16 cellular contexts compared by ENCODE assay signal in the genomic region with DNA sequence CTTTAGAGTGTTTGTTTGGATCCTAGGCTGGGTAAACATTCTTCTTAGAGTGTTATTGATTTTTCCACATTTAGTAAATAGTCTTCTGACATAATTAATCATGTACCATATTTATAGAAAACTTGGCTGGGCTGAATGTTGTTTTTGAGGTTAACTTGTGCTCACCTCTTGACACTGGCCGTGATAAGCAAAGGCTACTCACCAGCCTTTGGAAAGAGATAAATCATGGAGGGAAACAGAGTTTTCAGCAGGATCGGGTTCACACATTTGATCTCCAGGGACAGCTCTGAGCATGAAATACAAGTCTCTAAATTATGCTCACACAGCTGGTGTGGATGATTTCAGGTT. TPM values are rescaled to one million over a fixed set of nuclear protein-coding genes. Genes with fewer than 3 reads are reported as not detected.
DNase-seq lines count a peak whose midpoint lies in the region; ATAC-seq and TF ChIP-seq lines count a peak whose summit lies in the region.
"Had no signal": no experiment of that assay in that cellular context is flagged by ENCODE, and none has a peak within 500 bp of the region (broad histone marks: within the 10 kb centered on the region; RNA-seq: fewer than 3 reads in every experiment).

No MANE protein-coding gene starts in this region.

- DNase-seq in DMS53 (lab: John Stamatoyannopoulos, UW) (peak; percentile 39), DMS53 treated with DMSO at 0.1 percent for 48 hours (lab: John Stamatoyannopoulos, UW; ENCODE audit: unreplicated experiment) (no peak), SJCRH30 (peak; percentile 26 to 63), fibroblast of pulmonary artery (ENCODE audit: low read depth) (peak; percentile 29), sciatic nerve (ENCODE audit: low spot score) (peak; percentile 8), T-helper 17 cell (no peak), breast epithelium (ENCODE audit: low spot score in 2 of 2) (no peak)
- DNase-seq in activated CD4-positive, alpha-beta T cell treated with anti-CD3 and anti-CD28 coated beads for 48 hours = no peak
- DNase-seq: 8988T, esophagus squamous epithelium, mammary epithelial cell, stomach had no signal

- peak; percentile 37 for ATAC-seq in sciatic nerve
- no peak for ATAC-seq in T-helper 17 cell
- ATAC-seq: activated CD4-positive, CD25-positive, alpha-beta regulatory T cell treated with anti-CD3 and anti-CD28 coated beads, Interleukin-2, amount 50 U/mL, for 24 hours had no signal

- no peak overlapping the region for H3K4me3 Mint-ChIP-seq in T-helper 17 cell
- H3K4me3 Mint-ChIP-seq: CD14-positive monocyte had no signal

- H3K27ac ChIP-seq in SJCRH30 (peak overlapping the region; percentile 56), breast epithelium (no peak overlapping the region)
- H3K27ac ChIP-seq: neutrophil had no signal

- intact Hi-C loops in sciatic nerve (cut with DNase I) = no loop called here
- intact Hi-C loops in breast epithelium (cut with DNase I; ENCODE audit: low total_unique reads) = no loop called here

- H3K27ac Mint-ChIP-seq in T-helper 17 cell = no peak overlapping the region

- no peak for TF ChIP-seq POLR2A in breast epithelium (IDR thresholded peaks at IDR 0.05)

- TF ChIP-seq CTCF in fibroblast of pulmonary artery (IDR thresholded peaks at IDR 0.05; ENCODE audit: low read length, missing control alignments) (no peak), breast epithelium (IDR thresholded peaks at IDR 0.05) (no peak)

- H3K27me3 ChIP-seq in SJCRH30 = no peaks in the 10 kb centered on the region
- no peaks in the 10 kb centered on the region for H3K27me3 ChIP-seq in breast epithelium
- H3K27me3 ChIP-seq: esophagus squamous epithelium had no signal

- no peaks in the 10 kb centered on the region for H3K36me3 ChIP-seq in SJCRH30
- H3K36me3 ChIP-seq in breast epithelium = no peaks in the 10 kb centered on the region
- H3K36me3 ChIP-seq: esophagus squamous epithelium, neutrophil, stomach had no signal

- H3K4me1 Mint-ChIP-seq in T-helper 17 cell = peaks cover 7% of the 10 kb centered on the region

- H3K4me1 ChIP-seq in SJCRH30 = peaks cover 20% of the 10 kb centered on the region
- no peaks in the 10 kb centered on the region for H3K4me1 ChIP-seq in breast epithelium

- H3K36me3 Mint-ChIP-seq in T-helper 17 cell (ENCODE audit: low read depth) = no peaks in the 10 kb centered on the region
- H3K36me3 Mint-ChIP-seq: CD14-positive monocyte had no signal

- H3K4me3 ChIP-seq in SJCRH30 = peak overlapping the region; percentile 0; the same call in 1 of the 2 replicates
- no peak overlapping the region for H3K4me3 ChIP-seq in fibroblast of pulmonary artery (replicated peaks; ENCODE audit: low read depth, low read length)
- no peak overlapping the region for H3K4me3 ChIP-seq in breast epithelium
- H3K4me3 ChIP-seq: esophagus squamous epithelium, stomach had no signal

- H3K9me3 ChIP-seq in SJCRH30 (replicated peaks) = no peaks in the 10 kb centered on the region
- H3K9me3 ChIP-seq in T-helper 17 cell (ENCODE audit: control insufficient read depth, low read length, poor library complexity, severe bottlenecking) = no peaks in the 10 kb centered on the region
- H3K9me3 ChIP-seq in breast epithelium = no peaks in the 10 kb centered on the region
- H3K9me3 ChIP-seq: esophagus squamous epithelium, neutrophil, stomach had no signal

- H3K27me3 Mint-ChIP-seq in T-helper 17 cell = peaks cover 31% of the 10 kb centered on the region

RNA-seq across cellular contexts. Expression of a gene that starts 6.3 kb away (rescaled TPM):
- not detected in 2 replicates for total RNA-seq in SJCRH30 (2014; rRNA removed; shearing (Covaris generic))
- total RNA-seq in sciatic nerve (81.0 TPM), T-helper 17 cell (1 to 10 TPM; 2.1 to 6.4 TPM), breast epithelium (10 to 100 TPM; 19.2 to 64.9 (median 36.5) TPM)
- total RNA-seq: mammary epithelial cell had no signal

RNA-seq across cellular contexts. Expression of a gene that starts 42.9 kb away (rescaled TPM):
- 0.03 TPM in 1 of 2 replicates, not detected in the other for total RNA-seq in SJCRH30 (2014; rRNA removed; shearing (Covaris generic))
- total RNA-seq in sciatic nerve (25.3 TPM), T-helper 17 cell (1 to 10 TPM; 1.0 to 1.1 TPM), breast epithelium (10 to 100 TPM; 22.6 to 44.2 (median 28.2) TPM)
- total RNA-seq: HT1080 had no signal

RNA-seq across cellular contexts. Expression of a gene that starts 57.3 kb away (rescaled TPM):
- total RNA-seq in SJCRH30 (2014; rRNA removed; shearing (Covaris generic)) = not detected in 2 replicates
- total RNA-seq in sciatic nerve (not detected), T-helper 17 cell (not detected), breast epithelium (not detected)
- total RNA-seq: esophagus squamous epithelium, HT1080, mammary epithelial cell, stomach had no signal

Comparison
In these comparisons a context has a peak if more than half of its experiments do, and no peak if none do; other contexts are left out.
1. DNase-seq: peak in DMS53 (single experiment), SJCRH30 (2 of 2), fibroblast of pulmonary artery (single experiment) and sciatic nerve (single experiment); none in DMS53 treated with DMSO at 0.1 percent for 48 hours (single experiment), T-helper 17 cell (0 of 3), activated CD4-positive, alpha-beta T cell treated with anti-CD3 and anti-CD28 coated beads for 48 hours (single experiment) and breast epithelium (0 of 2).
2. RNA of a gene that starts 42.9 kb away (total RNA-seq): 22.6 to 44.2 TPM in breast epithelium and 25.3 TPM in sciatic nerve (single experiment); 1.0 to 1.1 TPM in T-helper 17 cell and 0.03 TPM in SJCRH30; every median in the first group is over 10 times any median in the second.